ENCODE assay signal across 8 cellular contexts in genomic region chr15:74384566-74385441, GRCh38. TPM values are rescaled to one million over a fixed set of nuclear protein-coding genes. Genes with fewer than 3 reads are reported as not detected.
A peak's percentile ranks its signal among the peaks of the same experiment; 100 is the strongest.
DNase-seq lines count a peak whose midpoint lies in the region; ATAC-seq and TF ChIP-seq lines count a peak whose summit lies in the region.

No MANE protein-coding gene starts in this region.

- ATAC-seq in GM18499 (IDR thresholded peaks at IDR 0.05; ENCODE audit: insufficient read depth, unreplicated experiment): peak; percentile 37
- ATAC-seq in GM21529 (IDR thresholded peaks at IDR 0.05; ENCODE audit: unreplicated experiment): peak; percentile 67
- ATAC-seq in activated CD8-positive, alpha-beta T cell treated with anti-CD3 and anti-CD28 coated beads, Interleukin-2, amount 10 ng/mL, durations not matched to agents 7 days and 5 days: peak; percentile 75
- peak; percentile 40 to 56 for ATAC-seq in lower lobe of right lung

- no peak for TF ChIP-seq CTCF in lower lobe of right lung (IDR thresholded peaks at IDR 0.05)

- peak overlapping the region; percentile 81 for H3K27ac ChIP-seq in lower lobe of right lung
- H3K27ac ChIP-seq in substantia nigra (ENCODE audit: low read depth, low read length, poor library complexity, severe bottlenecking): no peak overlapping the region

- H3K9me3 Mint-ChIP-seq in activated CD8-positive, alpha-beta T cell treated with anti-CD3 and anti-CD28 coated beads, Interleukin-2, amount 10 ng/mL, durations not matched to agents 7 days and 5 days (ENCODE audit: insufficient read depth): no peaks in the 10 kb centered on the region

- no peak overlapping the region for H3K4me3 Mint-ChIP-seq in activated CD8-positive, alpha-beta T cell treated with anti-CD3 and anti-CD28 coated beads, Interleukin-2, amount 10 ng/mL, durations not matched to agents 7 days and 5 days

- no peaks in the 10 kb centered on the region for H3K27me3 ChIP-seq in lower lobe of right lung (ENCODE audit: low read depth)

- peak overlapping the region; percentile 95 for H3K27ac Mint-ChIP-seq in activated CD8-positive, alpha-beta T cell treated with anti-CD3 and anti-CD28 coated beads, Interleukin-2, amount 10 ng/mL, durations not matched to agents 7 days and 5 days

- no peaks in the 10 kb centered on the region for H3K27me3 Mint-ChIP-seq in activated CD8-positive, alpha-beta T cell treated with anti-CD3 and anti-CD28 coated beads, Interleukin-2, amount 10 ng/mL, durations not matched to agents 7 days and 5 days (ENCODE audit: low read depth)

- POLR2A ChIA-PET in activated CD8-positive, alpha-beta T cell treated with anti-CD3 and anti-CD28 coated beads, Interleukin-2, amount 10 ng/mL, durations not matched to agents 7 days and 5 days (lab: Charles Lee): interaction anchor here (0.8 to 2.9 kb wide), 15 partner anchors 10 to 428 kb away, joined by 3 to 55 read pairs (median 3); partner anchors contain the start of genes ARID3B, SEMA7A and UBL7

- peaks cover 61% of the 10 kb centered on the region for H3K4me1 Mint-ChIP-seq in activated CD8-positive, alpha-beta T cell treated with anti-CD3 and anti-CD28 coated beads, Interleukin-2, amount 10 ng/mL, durations not matched to agents 7 days and 5 days (ENCODE audit: low read depth)

- peak in 50 of 76 experiments; percentile 12 to 73 (median 43) for DNase-seq in HUDEP-2 (lab: John Stamatoyannopoulos, UW; ENCODE audit: unreplicated experiment in 76 of 76)
- DNase-seq in activated CD8-positive, alpha-beta T cell treated with anti-CD3 and anti-CD28 coated beads, Interleukin-2, amount 10 ng/mL, durations not matched to agents 7 days and 5 days: peak; percentile 82
- DNase-seq in lower lobe of right lung: peak; percentile 64
- no peak for DNase-seq in foreskin melanocyte
- no peak for DNase-seq in substantia nigra (lab: John Stamatoyannopoulos, UW)
- no peak for DNase-seq in NCI-H146 treated with DMSO at 0.1 percent for 48 hours (lab: John Stamatoyannopoulos, UW; ENCODE audit: unreplicated experiment)

- no peak overlapping the region for H3K4me3 ChIP-seq in lower lobe of right lung

- no peaks in the 10 kb centered on the region for H3K9me3 ChIP-seq in lower lobe of right lung

- intact Hi-C loops in lower lobe of right lung (cut with DNase I): loop anchor here (5.0 kb wide), 1 partner anchor 52 kb away; no protein-coding TSS in a partner anchor

- H3K36me3 ChIP-seq in lower lobe of right lung: no peaks in the 10 kb centered on the region

- CTCF ChIA-PET in activated CD8-positive, alpha-beta T cell treated with anti-CD3 and anti-CD28 coated beads, Interleukin-2, amount 10 ng/mL, durations not matched to agents 7 days and 5 days (lab: Charles Lee): interaction anchor here (0.7 to 17.6 kb wide), 15 partner anchors 9 to 250 kb away, joined by 3 to 677 read pairs (median 6); partner anchors contain the start of genes ARID3B, SEMA7A and UBL7

- H3K36me3 Mint-ChIP-seq in activated CD8-positive, alpha-beta T cell treated with anti-CD3 and anti-CD28 coated beads, Interleukin-2, amount 10 ng/mL, durations not matched to agents 7 days and 5 days (ENCODE audit: low read depth): no peaks in the 10 kb centered on the region

- peaks cover 52% of the 10 kb centered on the region for H3K4me1 ChIP-seq in lower lobe of right lung

RNA-seq across cellular contexts. Expression of gene CYP11A1, which starts 17.4 kb away (rescaled TPM):
- total RNA-seq in activated CD8-positive, alpha-beta T cell treated with anti-CD3 and anti-CD28 coated beads, Interleukin-2, amount 10 ng/mL, durations not matched to agents 7 days and 5 days: not detected
- total RNA-seq in lower lobe of right lung: 0.59 TPM

RNA-seq across cellular contexts. Expression of gene SEMA7A, which starts 49.0 kb away (rescaled TPM):
- total RNA-seq in activated CD8-positive, alpha-beta T cell treated with anti-CD3 and anti-CD28 coated beads, Interleukin-2, amount 10 ng/mL, durations not matched to agents 7 days and 5 days: 10 to 100 TPM; 16.1 to 16.9 TPM
- 4.6 TPM for total RNA-seq in lower lobe of right lung

Comparison
In these comparisons a context has a peak if more than half of its experiments do, and no peak if none do; other contexts are left out.
1. DNase-seq: peak in HUDEP-2 (50 of 76), activated CD8-positive, alpha-beta T cell treated with anti-CD3 and anti-CD28 coated beads, Interleukin-2, amount 10 ng/mL, durations not matched to agents 7 days and 5 days (single experiment) and lower lobe of right lung (single experiment); none in foreskin melanocyte (single experiment), substantia nigra (0 of 49) and NCI-H146 treated with DMSO at 0.1 percent for 48 hours (single experiment).
2. Peak in every context shown above with its lines, with median percentiles within 50 percentile points of each other: ATAC-seq.